ENCODE assay signal across 1 cellular context in the genomic region with DNA sequence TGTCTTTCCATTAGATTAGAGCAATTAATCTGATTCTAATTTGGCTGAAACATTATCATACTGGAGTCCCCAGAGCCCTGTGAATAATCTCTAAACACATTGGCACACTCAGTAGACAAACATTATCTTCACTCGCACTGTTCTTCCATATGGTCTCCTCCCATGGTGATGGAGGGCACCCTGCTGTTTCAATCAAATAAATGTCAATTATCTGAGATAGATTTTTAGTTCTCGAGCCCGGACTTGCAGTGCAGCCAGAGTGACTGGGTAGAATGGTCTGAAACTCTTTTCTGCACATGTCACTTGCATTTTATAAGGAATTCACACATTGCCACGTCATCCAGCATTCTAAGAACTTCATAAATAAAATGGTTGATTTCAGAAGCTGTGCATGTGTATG.
TF ChIP-seq lines count a peak whose summit lies in the region.

No MANE protein-coding gene starts in this region.

TF ChIP-seq in WTC11, 78 proteins besides CTCF, POLR2A, EP300 and RAD21 (continued from another document):
- TF ChIP-seq, protein P1, sequence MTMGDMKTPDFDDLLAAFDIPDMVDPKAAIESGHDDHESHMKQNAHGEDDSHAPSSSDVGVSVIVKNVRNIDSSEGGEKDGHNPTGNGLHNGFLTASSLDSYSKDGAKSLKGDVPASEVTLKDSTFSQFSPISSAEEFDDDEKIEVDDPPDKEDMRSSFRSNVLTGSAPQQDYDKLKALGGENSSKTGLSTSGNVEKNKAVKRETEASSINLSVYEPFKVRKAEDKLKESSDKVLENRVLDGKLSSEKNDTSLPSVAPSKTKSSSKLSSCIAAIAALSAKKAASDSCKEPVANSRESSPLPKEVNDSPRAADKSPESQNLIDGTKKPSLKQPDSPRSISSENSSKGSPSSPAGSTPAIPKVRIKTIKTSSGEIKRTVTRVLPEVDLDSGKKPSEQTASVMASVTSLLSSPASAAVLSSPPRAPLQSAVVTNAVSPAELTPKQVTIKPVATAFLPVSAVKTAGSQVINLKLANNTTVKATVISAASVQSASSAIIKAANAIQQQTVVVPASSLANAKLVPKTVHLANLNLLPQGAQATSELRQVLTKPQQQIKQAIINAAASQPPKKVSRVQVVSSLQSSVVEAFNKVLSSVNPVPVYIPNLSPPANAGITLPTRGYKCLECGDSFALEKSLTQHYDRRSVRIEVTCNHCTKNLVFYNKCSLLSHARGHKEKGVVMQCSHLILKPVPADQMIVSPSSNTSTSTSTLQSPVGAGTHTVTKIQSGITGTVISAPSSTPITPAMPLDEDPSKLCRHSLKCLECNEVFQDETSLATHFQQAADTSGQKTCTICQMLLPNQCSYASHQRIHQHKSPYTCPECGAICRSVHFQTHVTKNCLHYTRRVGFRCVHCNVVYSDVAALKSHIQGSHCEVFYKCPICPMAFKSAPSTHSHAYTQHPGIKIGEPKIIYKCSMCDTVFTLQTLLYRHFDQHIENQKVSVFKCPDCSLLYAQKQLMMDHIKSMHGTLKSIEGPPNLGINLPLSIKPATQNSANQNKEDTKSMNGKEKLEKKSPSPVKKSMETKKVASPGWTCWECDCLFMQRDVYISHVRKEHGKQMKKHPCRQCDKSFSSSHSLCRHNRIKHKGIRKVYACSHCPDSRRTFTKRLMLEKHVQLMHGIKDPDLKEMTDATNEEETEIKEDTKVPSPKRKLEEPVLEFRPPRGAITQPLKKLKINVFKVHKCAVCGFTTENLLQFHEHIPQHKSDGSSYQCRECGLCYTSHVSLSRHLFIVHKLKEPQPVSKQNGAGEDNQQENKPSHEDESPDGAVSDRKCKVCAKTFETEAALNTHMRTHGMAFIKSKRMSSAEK (CRISPR knock-in tag; IDR thresholded peaks at IDR 0.05; ENCODE audit: borderline replicate concordance): no peak
- TF ChIP-seq GTF2I (CRISPR knock-in tag; conservative IDR thresholded peaks at IDR 0.05) (no peak), SMAD3 (CRISPR knock-in tag; IDR thresholded peaks at IDR 0.05; ENCODE audit: borderline replicate concordance) (no peak), RELA (CRISPR knock-in tag; IDR thresholded peaks at IDR 0.05; ENCODE audit: borderline replicate concordance) (no peak), TEAD1 (CRISPR knock-in tag; IDR thresholded peaks at IDR 0.05) (no peak)
- TF ChIP-seq, protein P2, sequence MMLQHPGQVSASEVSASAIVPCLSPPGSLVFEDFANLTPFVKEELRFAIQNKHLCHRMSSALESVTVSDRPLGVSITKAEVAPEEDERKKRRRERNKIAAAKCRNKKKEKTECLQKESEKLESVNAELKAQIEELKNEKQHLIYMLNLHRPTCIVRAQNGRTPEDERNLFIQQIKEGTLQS (CRISPR knock-in tag; conservative IDR thresholded peaks at IDR 0.05): no peak
- TF ChIP-seq, protein P3, sequence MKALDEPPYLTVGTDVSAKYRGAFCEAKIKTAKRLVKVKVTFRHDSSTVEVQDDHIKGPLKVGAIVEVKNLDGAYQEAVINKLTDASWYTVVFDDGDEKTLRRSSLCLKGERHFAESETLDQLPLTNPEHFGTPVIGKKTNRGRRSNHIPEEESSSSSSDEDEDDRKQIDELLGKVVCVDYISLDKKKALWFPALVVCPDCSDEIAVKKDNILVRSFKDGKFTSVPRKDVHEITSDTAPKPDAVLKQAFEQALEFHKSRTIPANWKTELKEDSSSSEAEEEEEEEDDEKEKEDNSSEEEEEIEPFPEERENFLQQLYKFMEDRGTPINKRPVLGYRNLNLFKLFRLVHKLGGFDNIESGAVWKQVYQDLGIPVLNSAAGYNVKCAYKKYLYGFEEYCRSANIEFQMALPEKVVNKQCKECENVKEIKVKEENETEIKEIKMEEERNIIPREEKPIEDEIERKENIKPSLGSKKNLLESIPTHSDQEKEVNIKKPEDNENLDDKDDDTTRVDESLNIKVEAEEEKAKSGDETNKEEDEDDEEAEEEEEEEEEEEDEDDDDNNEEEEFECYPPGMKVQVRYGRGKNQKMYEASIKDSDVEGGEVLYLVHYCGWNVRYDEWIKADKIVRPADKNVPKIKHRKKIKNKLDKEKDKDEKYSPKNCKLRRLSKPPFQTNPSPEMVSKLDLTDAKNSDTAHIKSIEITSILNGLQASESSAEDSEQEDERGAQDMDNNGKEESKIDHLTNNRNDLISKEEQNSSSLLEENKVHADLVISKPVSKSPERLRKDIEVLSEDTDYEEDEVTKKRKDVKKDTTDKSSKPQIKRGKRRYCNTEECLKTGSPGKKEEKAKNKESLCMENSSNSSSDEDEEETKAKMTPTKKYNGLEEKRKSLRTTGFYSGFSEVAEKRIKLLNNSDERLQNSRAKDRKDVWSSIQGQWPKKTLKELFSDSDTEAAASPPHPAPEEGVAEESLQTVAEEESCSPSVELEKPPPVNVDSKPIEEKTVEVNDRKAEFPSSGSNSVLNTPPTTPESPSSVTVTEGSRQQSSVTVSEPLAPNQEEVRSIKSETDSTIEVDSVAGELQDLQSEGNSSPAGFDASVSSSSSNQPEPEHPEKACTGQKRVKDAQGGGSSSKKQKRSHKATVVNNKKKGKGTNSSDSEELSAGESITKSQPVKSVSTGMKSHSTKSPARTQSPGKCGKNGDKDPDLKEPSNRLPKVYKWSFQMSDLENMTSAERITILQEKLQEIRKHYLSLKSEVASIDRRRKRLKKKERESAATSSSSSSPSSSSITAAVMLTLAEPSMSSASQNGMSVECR (CRISPR knock-in tag; IDR thresholded peaks at IDR 0.05; ENCODE audit: borderline replicate concordance): no peak
- TF ChIP-seq, protein P4, sequence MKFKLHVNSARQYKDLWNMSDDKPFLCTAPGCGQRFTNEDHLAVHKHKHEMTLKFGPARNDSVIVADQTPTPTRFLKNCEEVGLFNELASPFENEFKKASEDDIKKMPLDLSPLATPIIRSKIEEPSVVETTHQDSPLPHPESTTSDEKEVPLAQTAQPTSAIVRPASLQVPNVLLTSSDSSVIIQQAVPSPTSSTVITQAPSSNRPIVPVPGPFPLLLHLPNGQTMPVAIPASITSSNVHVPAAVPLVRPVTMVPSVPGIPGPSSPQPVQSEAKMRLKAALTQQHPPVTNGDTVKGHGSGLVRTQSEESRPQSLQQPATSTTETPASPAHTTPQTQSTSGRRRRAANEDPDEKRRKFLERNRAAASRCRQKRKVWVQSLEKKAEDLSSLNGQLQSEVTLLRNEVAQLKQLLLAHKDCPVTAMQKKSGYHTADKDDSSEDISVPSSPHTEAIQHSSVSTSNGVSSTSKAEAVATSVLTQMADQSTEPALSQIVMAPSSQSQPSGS (CRISPR knock-in tag; IDR thresholded peaks at IDR 0.05; ENCODE audit: borderline replicate concordance, low read depth): no peak
- TF ChIP-seq, protein P5, sequence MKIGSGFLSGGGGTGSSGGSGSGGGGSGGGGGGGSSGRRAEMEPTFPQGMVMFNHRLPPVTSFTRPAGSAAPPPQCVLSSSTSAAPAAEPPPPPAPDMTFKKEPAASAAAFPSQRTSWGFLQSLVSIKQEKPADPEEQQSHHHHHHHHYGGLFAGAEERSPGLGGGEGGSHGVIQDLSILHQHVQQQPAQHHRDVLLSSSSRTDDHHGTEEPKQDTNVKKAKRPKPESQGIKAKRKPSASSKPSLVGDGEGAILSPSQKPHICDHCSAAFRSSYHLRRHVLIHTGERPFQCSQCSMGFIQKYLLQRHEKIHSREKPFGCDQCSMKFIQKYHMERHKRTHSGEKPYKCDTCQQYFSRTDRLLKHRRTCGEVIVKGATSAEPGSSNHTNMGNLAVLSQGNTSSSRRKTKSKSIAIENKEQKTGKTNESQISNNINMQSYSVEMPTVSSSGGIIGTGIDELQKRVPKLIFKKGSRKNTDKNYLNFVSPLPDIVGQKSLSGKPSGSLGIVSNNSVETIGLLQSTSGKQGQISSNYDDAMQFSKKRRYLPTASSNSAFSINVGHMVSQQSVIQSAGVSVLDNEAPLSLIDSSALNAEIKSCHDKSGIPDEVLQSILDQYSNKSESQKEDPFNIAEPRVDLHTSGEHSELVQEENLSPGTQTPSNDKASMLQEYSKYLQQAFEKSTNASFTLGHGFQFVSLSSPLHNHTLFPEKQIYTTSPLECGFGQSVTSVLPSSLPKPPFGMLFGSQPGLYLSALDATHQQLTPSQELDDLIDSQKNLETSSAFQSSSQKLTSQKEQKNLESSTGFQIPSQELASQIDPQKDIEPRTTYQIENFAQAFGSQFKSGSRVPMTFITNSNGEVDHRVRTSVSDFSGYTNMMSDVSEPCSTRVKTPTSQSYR (CRISPR knock-in tag; IDR thresholded peaks at IDR 0.05): no peak
TF ChIP-seq in WTC11: peak in this region for 0.
